8 cellular contexts compared by ENCODE assay signal in genomic region chr22:49934144-49934890, GRCh38. TPM values are rescaled to one million over a fixed set of nuclear protein-coding genes. Genes with fewer than 3 reads are reported as not detected.
DNase-seq lines count a peak whose midpoint lies in the region; ATAC-seq and TF ChIP-seq lines count a peak whose summit lies in the region.

No MANE protein-coding gene starts in this region.

- H3K4me3 Mint-ChIP-seq in activated CD4-positive, alpha-beta T cell treated with anti-CD3 and anti-CD28 coated beads, Interleukin-2, amount 10 ng/mL, durations not matched to agents 24 days and 14 days, result peak overlapping the region; percentile 79

- peak; percentile 72 for DNase-seq in activated effector memory CD4-positive, alpha-beta T cell treated with anti-CD3 and anti-CD28 coated beads, Interleukin-2, amount 50 U/mL, for 16 hours
- DNase-seq in activated effector memory CD4-positive, alpha-beta T cell treated with Interleukin-2 at 50 U/mL for 16 hours, result no peak
- DNase-seq in activated CD4-positive, alpha-beta T cell treated with anti-CD3 and anti-CD28 coated beads, Interleukin-2, amount 10 ng/mL, durations not matched to agents 24 days and 14 days, result peak; percentile 78
- DNase-seq in foreskin fibroblast (peak; percentile 20 to 60), putamen (ENCODE audit: low spot score) (peak; percentile 52)

- peak overlapping the region; percentile 78 for H3K27ac Mint-ChIP-seq in activated CD4-positive, alpha-beta T cell treated with anti-CD3 and anti-CD28 coated beads, Interleukin-2, amount 10 ng/mL, durations not matched to agents 24 days and 14 days

- H3K36me3 Mint-ChIP-seq in activated CD4-positive, alpha-beta T cell treated with anti-CD3 and anti-CD28 coated beads, Interleukin-2, amount 10 ng/mL, durations not matched to agents 24 days and 14 days (ENCODE audit: low read depth), result peaks cover 2% of the 10 kb centered on the region

- intact Hi-C loops in activated CD4-positive, alpha-beta T cell treated with anti-CD3 and anti-CD28 coated beads, Interleukin-2, amount 10 ng/mL, durations not matched to agents 24 days and 14 days (cut with micrococcal nuclease), result loop anchor here (5.0 kb wide), 3 partner anchors 83 to 268 kb away; partner anchors contain the start of gene SELENOO

- ATAC-seq in HG03378 (IDR thresholded peaks at IDR 0.05; ENCODE audit: unreplicated experiment) (no peak), HG02759 (IDR thresholded peaks at IDR 0.05; ENCODE audit: unreplicated experiment) (no peak), HG03196 (IDR thresholded peaks at IDR 0.05; ENCODE audit: unreplicated experiment) (no peak)

- peaks cover 27% of the 10 kb centered on the region for H3K4me1 Mint-ChIP-seq in activated CD4-positive, alpha-beta T cell treated with anti-CD3 and anti-CD28 coated beads, Interleukin-2, amount 10 ng/mL, durations not matched to agents 24 days and 14 days

- TF ChIP-seq CTCF in foreskin fibroblast (IDR thresholded peaks at IDR 0.05; ENCODE audit: low read depth, low read length), result no peak

- H3K27me3 Mint-ChIP-seq in activated CD4-positive, alpha-beta T cell treated with anti-CD3 and anti-CD28 coated beads, Interleukin-2, amount 10 ng/mL, durations not matched to agents 24 days and 14 days, result no peaks in the 10 kb centered on the region

- peak overlapping the region; percentile 55 to 60 for H3K4me3 ChIP-seq in foreskin fibroblast (ENCODE audit: low read depth in 1 of 2, low read length in 2 of 2)

- no peaks in the 10 kb centered on the region for H3K9me3 Mint-ChIP-seq in activated CD4-positive, alpha-beta T cell treated with anti-CD3 and anti-CD28 coated beads, Interleukin-2, amount 10 ng/mL, durations not matched to agents 24 days and 14 days

RNA-seq across cellular contexts. Expression of gene CRELD2, which starts 15.9 kb away (rescaled TPM):
- 46.8 and 47.4 TPM in 2 replicates for total RNA-seq in activated CD4-positive, alpha-beta T cell treated with anti-CD3 and anti-CD28 coated beads, Interleukin-2, amount 10 ng/mL, durations not matched to agents 24 days and 14 days

RNA-seq across cellular contexts. Expression of gene ALG12, which starts 16.1 kb away (rescaled TPM):
- total RNA-seq in activated CD4-positive, alpha-beta T cell treated with anti-CD3 and anti-CD28 coated beads, Interleukin-2, amount 10 ng/mL, durations not matched to agents 24 days and 14 days, result 13.8 and 17.9 TPM in 2 replicates

RNA-seq across cellular contexts. Expression of gene PIM3, which starts 26.3 kb away (rescaled TPM):
- 302 and 304 TPM in 2 replicates for total RNA-seq in activated CD4-positive, alpha-beta T cell treated with anti-CD3 and anti-CD28 coated beads, Interleukin-2, amount 10 ng/mL, durations not matched to agents 24 days and 14 days
